Comparison of ENCODE assay signal across 12 cellular contexts in the genomic region with DNA sequence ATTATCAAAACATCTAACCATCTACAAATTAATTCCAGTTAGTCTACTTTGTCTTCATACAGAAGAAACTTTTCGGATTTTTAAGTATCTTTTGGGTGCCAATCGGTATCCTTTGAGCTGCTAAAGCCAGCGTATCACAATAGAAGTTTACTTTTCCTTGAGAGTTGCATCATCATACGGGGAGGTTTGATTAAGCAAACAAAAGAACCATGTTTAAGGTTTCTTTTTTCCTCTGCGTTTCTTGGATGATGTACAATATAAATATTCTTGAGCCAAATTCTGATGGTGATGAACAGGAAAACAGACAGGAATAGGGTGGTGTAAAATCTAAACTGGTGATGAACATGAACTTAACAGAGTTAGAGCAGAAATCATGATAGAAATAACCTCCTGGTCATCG.
DNase-seq lines count a peak whose midpoint lies in the region; ATAC-seq, FAIRE-seq and TF ChIP-seq lines count a peak whose summit lies in the region.
"Had no signal": no experiment of that assay in that cellular context is flagged by ENCODE, and none has a peak within 500 bp of the region (broad histone marks: within the 10 kb centered on the region; RNA-seq: fewer than 3 reads in every experiment).

No MANE protein-coding gene starts in this region.

- no peak for FAIRE-seq in bronchial epithelial cell (lab: Jason Lieb, UNC)
- no peak for FAIRE-seq in H54 (lab: Jason Lieb, UNC)
- FAIRE-seq: TTC549 had no signal

- no peaks in the 10 kb centered on the region for H3K9me3 ChIP-seq in tibial artery

- peaks cover 0 to 98% (median 67%) of the 10 kb centered on the region in 4 donors for H3K4me1 ChIP-seq in tibial artery

- TF ChIP-seq POLR2A in H54 (IDR thresholded peaks at IDR 0.05; ENCODE audit: low read depth, low read length) = no peak

- peak; percentile 40 for ATAC-seq in left lobe of liver

- no peaks in the 10 kb centered on the region for H3K9me3 Mint-ChIP-seq in activated T-cell treated with anti-CD3 and anti-CD28 coated beads, Interleukin-2, amount 50 U/mL, for 24 hours

- H3K4me3 ChIP-seq in bronchial epithelial cell (ENCODE audit: low read depth, low read length) (no peak overlapping the region), tibial artery (peak overlapping the region; percentile 2 to 28)

- no peak overlapping the region for H3K27ac Mint-ChIP-seq in activated T-cell treated with anti-CD3 and anti-CD28 coated beads, Interleukin-2, amount 50 U/mL, for 24 hours

- H3K36me3 ChIP-seq in bronchial epithelial cell (ENCODE audit: control insufficient read depth, insufficient read depth, low read length) (no peaks in the 10 kb centered on the region), tibial artery (peaks cover 9 to 15% (median 10%) of the 10 kb centered on the region in 3 donors)

- no peak for TF ChIP-seq CTCF in bronchial epithelial cell (IDR thresholded peaks at IDR 0.05; ENCODE audit: insufficient read depth, low read length, severe bottlenecking)
- no peak for TF ChIP-seq CTCF in tibial artery (IDR thresholded peaks at IDR 0.05)

- H3K27me3 Mint-ChIP-seq in activated T-cell treated with anti-CD3 and anti-CD28 coated beads, Interleukin-2, amount 50 U/mL, for 24 hours = no peaks in the 10 kb centered on the region

- H3K27me3 ChIP-seq in bronchial epithelial cell (ENCODE audit: control insufficient read depth, insufficient read depth, low read length) (no peaks in the 10 kb centered on the region), tibial artery (no peaks in the 10 kb centered on the region)

- H3K4me3 Mint-ChIP-seq in activated T-cell treated with anti-CD3 and anti-CD28 coated beads, Interleukin-2, amount 50 U/mL, for 24 hours = peak overlapping the region; percentile 63

- peaks cover 98% of the 10 kb centered on the region for H3K4me1 Mint-ChIP-seq in activated T-cell treated with anti-CD3 and anti-CD28 coated beads, Interleukin-2, amount 50 U/mL, for 24 hours (ENCODE audit: low read depth)

- intact Hi-C loops in tibial artery (cut with DNase I; ENCODE audit: low total_unique reads) = no loop called here

- in situ Hi-C loops in KBM-7 (cut with MboI; ENCODE audit: low pct_unique_long_range_greater_than_20kb, low sequenced_read_pairs) = no loop called here

- H3K36me3 Mint-ChIP-seq in activated T-cell treated with anti-CD3 and anti-CD28 coated beads, Interleukin-2, amount 50 U/mL, for 24 hours (ENCODE audit: low read depth) = peaks cover 73% of the 10 kb centered on the region

- no peak for DNase-seq in activated T-cell treated with anti-CD3 and anti-CD28 coated beads, Interleukin-2, amount 50 U/mL, for 24 hours
- no peak for DNase-seq in activated T-cell treated with anti-CD3 and anti-CD28 coated beads, Interleukin-2, amount 50 U/mL, for 1 hour
- peak; percentile 70 for DNase-seq in bronchial epithelial cell (ENCODE audit: low read depth)
- DNase-seq in left lobe of liver (ENCODE audit: low spot score) = no peak
- DNase-seq in tibial artery = no peak
- no peak for DNase-seq in H54 (ENCODE audit: insufficient read length, low spot score)
- DNase-seq in KBM-7 = no peak
- no peak for DNase-seq in T1000 (lab: John Stamatoyannopoulos, UW)
- DNase-seq: ACHN, NCI-H1417, substantia nigra had no signal

- peak overlapping the region; percentile 94 to 99 for H3K27ac ChIP-seq in tibial artery
